ENCODE assay signal across 8 cellular contexts in the genomic region with DNA sequence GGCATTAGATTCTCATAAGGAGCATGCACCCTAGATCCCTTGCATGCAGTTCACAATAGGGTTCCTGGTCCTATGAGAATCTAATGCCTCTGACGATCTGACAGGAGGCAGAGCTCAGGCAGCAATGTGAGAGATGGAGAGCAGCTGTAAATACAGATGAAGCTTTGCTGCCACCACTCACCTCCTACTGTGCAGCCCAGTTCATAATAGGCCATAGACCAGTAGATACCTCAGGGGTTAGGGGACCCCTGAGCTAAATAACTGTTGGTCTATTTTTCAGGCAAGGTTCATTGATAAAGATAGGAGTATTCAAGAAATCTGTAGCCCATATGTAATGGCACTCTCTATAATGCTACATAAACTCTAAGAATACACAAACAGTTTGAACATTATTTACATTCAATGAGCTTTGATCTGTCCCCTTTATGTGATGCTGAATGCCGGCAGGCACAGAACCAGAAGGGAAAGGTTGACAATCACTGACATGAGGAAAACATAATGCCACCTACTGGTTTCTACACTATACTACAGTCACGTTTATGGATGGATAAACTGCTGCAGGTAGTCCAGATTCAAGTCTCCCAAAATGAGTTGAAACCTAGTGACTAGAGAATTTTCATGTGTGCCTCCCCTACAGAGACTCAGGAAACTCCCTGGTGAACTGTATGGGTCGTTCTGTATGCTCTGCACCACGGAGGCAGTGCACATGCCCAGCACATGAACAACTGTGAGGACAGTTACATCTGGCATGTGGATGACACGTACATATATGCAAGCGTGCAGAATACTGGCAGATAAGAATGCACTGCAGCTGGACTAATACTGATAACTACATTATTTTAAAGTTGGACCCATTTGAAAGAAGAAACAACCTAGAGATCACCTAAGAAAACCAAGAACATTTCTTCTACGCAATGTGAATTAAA.
DNase-seq lines count a peak whose midpoint lies in the region; ATAC-seq and FAIRE-seq lines count a peak whose summit lies in the region.

No MANE protein-coding gene starts in this region.

- H3K4me3 ChIP-seq in adipocyte (ENCODE audit: low read length), result no peak overlapping the region

- H3K9me3 ChIP-seq in adipocyte (ENCODE audit: control insufficient read depth, low read length), result no peaks in the 10 kb centered on the region

- no peak overlapping the region for H3K9ac ChIP-seq in adipocyte (ENCODE audit: low read length)

- H3K36me3 ChIP-seq in adipocyte (ENCODE audit: control insufficient read depth, insufficient read depth, low read length, severe bottlenecking), result peaks cover 45% of the 10 kb centered on the region

- DNase-seq in AG08396 (ENCODE audit: low spot score) (peak; percentile 29), NCI-H2029 (lab: John Stamatoyannopoulos, UW) (peak; percentile 34), adipocyte (ENCODE audit: low read depth) (peak; percentile 60), iPS-NIHi11 (ENCODE audit: low spot score) (peak; percentile 60), urothelium cell line (ENCODE audit: low spot score) (peak; percentile 42)
- no peak for DNase-seq in activated naive CD8-positive, alpha-beta T cell treated with anti-CD3 and anti-CD28 coated beads, Interleukin-2, amount 50 U/mL, for 24 hours

- no peaks in the 10 kb centered on the region for H3K4me1 Mint-ChIP-seq in activated naive CD8-positive, alpha-beta T cell treated with anti-CD3 and anti-CD28 coated beads, Interleukin-2, amount 50 U/mL, for 24 hours

- ATAC-seq in GM18499 (IDR thresholded peaks at IDR 0.05; ENCODE audit: insufficient read depth, unreplicated experiment), result peak; percentile 90
- ATAC-seq in HG02884 (IDR thresholded peaks at IDR 0.05; ENCODE audit: unreplicated experiment), result peak; percentile 96
- no peak for ATAC-seq in activated naive CD8-positive, alpha-beta T cell treated with anti-CD3 and anti-CD28 coated beads, Interleukin-2, amount 50 U/mL, for 24 hours

- no peak for FAIRE-seq in urothelium cell line (lab: Jason Lieb, UNC)

- H3K4me1 ChIP-seq in adipocyte (ENCODE audit: control insufficient read depth, insufficient read depth, low read length), result no peaks in the 10 kb centered on the region

- H3K36me3 Mint-ChIP-seq in activated naive CD8-positive, alpha-beta T cell treated with anti-CD3 and anti-CD28 coated beads, Interleukin-2, amount 50 U/mL, for 24 hours (ENCODE audit: low read depth), result no peaks in the 10 kb centered on the region

- no peaks in the 10 kb centered on the region for H3K9me3 Mint-ChIP-seq in activated naive CD8-positive, alpha-beta T cell treated with anti-CD3 and anti-CD28 coated beads, Interleukin-2, amount 50 U/mL, for 24 hours

- no peak overlapping the region for H3K27ac Mint-ChIP-seq in activated naive CD8-positive, alpha-beta T cell treated with anti-CD3 and anti-CD28 coated beads, Interleukin-2, amount 50 U/mL, for 24 hours

- no peak overlapping the region for H3K4me3 Mint-ChIP-seq in activated naive CD8-positive, alpha-beta T cell treated with anti-CD3 and anti-CD28 coated beads, Interleukin-2, amount 50 U/mL, for 24 hours

- no peaks in the 10 kb centered on the region for H3K27me3 ChIP-seq in adipocyte (replicated peaks; ENCODE audit: control insufficient read depth, insufficient read depth, low read length)

- no peaks in the 10 kb centered on the region for H3K27me3 Mint-ChIP-seq in activated naive CD8-positive, alpha-beta T cell treated with anti-CD3 and anti-CD28 coated beads, Interleukin-2, amount 50 U/mL, for 24 hours
